In genomic region chrY:13705197-13705596, GRCh38 we compare ENCODE assay signal across 9 cellular contexts. TPM values are rescaled to one million over a fixed set of nuclear protein-coding genes. Genes with fewer than 3 reads are reported as not detected.
A peak's percentile ranks its signal among the peaks of the same experiment; 100 is the strongest.
DNase-seq lines count a peak whose midpoint lies in the region; ATAC-seq, FAIRE-seq and TF ChIP-seq lines count a peak whose summit lies in the region.
"Had no signal": no experiment of that assay in that cellular context is flagged by ENCODE, and none has a peak within 500 bp of the region (broad histone marks: within the 10 kb centered on the region; RNA-seq: fewer than 3 reads in every experiment).

No MANE protein-coding gene starts in this region.

- CTCF ChIA-PET in activated CD4-positive, alpha-beta memory T cell treated with anti-CD3 and anti-CD28 coated beads, Interleukin-2, amount 10 ng/mL, durations not matched to agents 7 days and 5 days (lab: Charles Lee), result interaction anchor here (0.8 kb wide), 1 partner anchor 10 kb away, joined by 3 read pairs; no protein-coding TSS in a partner anchor

- H3K9me3 ChIP-seq in pancreas, result no peaks in the 10 kb centered on the region
- H3K9me3 ChIP-seq: right lobe of liver had no signal

- intact Hi-C loops in natural killer cell (cut with micrococcal nuclease) (no loop called here), pancreas (cut with DNase I) (no loop called here)

- H3K4me3 ChIP-seq in pancreas, result no peak overlapping the region
- H3K4me3 ChIP-seq: right lobe of liver had no signal

- POLR2A ChIA-PET in activated CD4-positive, alpha-beta memory T cell treated with anti-CD3 and anti-CD28 coated beads, Interleukin-2, amount 10 ng/mL, durations not matched to agents 7 days and 5 days (lab: Charles Lee), result interaction anchor here (0.9 to 2.0 kb wide), 4 partner anchors 10 to 226 kb away, joined by 3 to 21 read pairs (median 5); partner anchors contain the start of gene UTY

- no peak for ATAC-seq in natural killer cell treated with Interleukin-12 subunit alpha and Interleukin-12 subunit beta and Interleukin-15 and Interleukin-18, amount 100 ng/mL, for 72 hours
- ATAC-seq in natural killer cell (no peak), pancreas (no peak)
- ATAC-seq: right lobe of liver had no signal

- no peak overlapping the region for H3K27ac ChIP-seq in pancreas
- H3K27ac ChIP-seq: right lobe of liver had no signal

- H3K27ac Mint-ChIP-seq in natural killer cell treated with Interleukin-12 subunit alpha and Interleukin-12 subunit beta and Interleukin-15 and Interleukin-18, amount 100 ng/mL, for 72 hours, result peak overlapping the region in 1 of 2 donors; percentile 93
- peak overlapping the region in 1 of 2 donors; percentile 93 for H3K27ac Mint-ChIP-seq in natural killer cell
- H3K27ac Mint-ChIP-seq in activated CD4-positive, alpha-beta memory T cell treated with anti-CD3 and anti-CD28 coated beads, Interleukin-2, amount 10 ng/mL, durations not matched to agents 7 days and 5 days, result peak overlapping the region; percentile 73

- 6% methylated on average over 8 of the region's 8 CpGs; no CpG with 5 or more reads in 1 of the 2 donors for WGBS in pancreas, 2 donors

- H3K4me3 Mint-ChIP-seq in natural killer cell treated with Interleukin-12 subunit alpha and Interleukin-12 subunit beta and Interleukin-15 and Interleukin-18, amount 100 ng/mL, for 72 hours, result peak overlapping the region; percentile 86
- H3K4me3 Mint-ChIP-seq in natural killer cell, result no peak overlapping the region
- H3K4me3 Mint-ChIP-seq in activated CD4-positive, alpha-beta memory T cell treated with anti-CD3 and anti-CD28 coated beads, Interleukin-2, amount 10 ng/mL, durations not matched to agents 7 days and 5 days, result peak overlapping the region; percentile 85

- no peaks in the 10 kb centered on the region for H3K36me3 Mint-ChIP-seq in natural killer cell treated with Interleukin-12 subunit alpha and Interleukin-12 subunit beta and Interleukin-15 and Interleukin-18, amount 100 ng/mL, for 72 hours
- no peaks in the 10 kb centered on the region for H3K36me3 Mint-ChIP-seq in natural killer cell
- H3K36me3 Mint-ChIP-seq in activated CD4-positive, alpha-beta memory T cell treated with anti-CD3 and anti-CD28 coated beads, Interleukin-2, amount 10 ng/mL, durations not matched to agents 7 days and 5 days (ENCODE audit: low read depth), result peaks cover 3% of the 10 kb centered on the region

- H3K4me1 ChIP-seq in pancreas, result no peaks in the 10 kb centered on the region
- H3K4me1 ChIP-seq: right lobe of liver had no signal

- no peaks in the 10 kb centered on the region for H3K9me3 Mint-ChIP-seq in natural killer cell treated with Interleukin-12 subunit alpha and Interleukin-12 subunit beta and Interleukin-15 and Interleukin-18, amount 100 ng/mL, for 72 hours
- H3K9me3 Mint-ChIP-seq in natural killer cell, result no peaks in the 10 kb centered on the region
- H3K9me3 Mint-ChIP-seq in activated CD4-positive, alpha-beta memory T cell treated with anti-CD3 and anti-CD28 coated beads, Interleukin-2, amount 10 ng/mL, durations not matched to agents 7 days and 5 days, result no peaks in the 10 kb centered on the region

- H3K27me3 Mint-ChIP-seq in natural killer cell treated with Interleukin-12 subunit alpha and Interleukin-12 subunit beta and Interleukin-15 and Interleukin-18, amount 100 ng/mL, for 72 hours, result no peaks in the 10 kb centered on the region
- no peaks in the 10 kb centered on the region for H3K27me3 Mint-ChIP-seq in natural killer cell (ENCODE audit: low read depth in 2 of 2)
- no peaks in the 10 kb centered on the region for H3K27me3 Mint-ChIP-seq in activated CD4-positive, alpha-beta memory T cell treated with anti-CD3 and anti-CD28 coated beads, Interleukin-2, amount 10 ng/mL, durations not matched to agents 7 days and 5 days

- FAIRE-seq in pancreas (lab: Jason Lieb, UNC), result no peak

- DNase-seq in natural killer cell treated with Interleukin-12 subunit alpha and Interleukin-12 subunit beta and Interleukin-15 and Interleukin-18, amount 100 ng/mL, for 72 hours (ENCODE audit: low spot score), result no peak
- no peak for DNase-seq in natural killer cell
- DNase-seq in activated CD4-positive, alpha-beta memory T cell treated with anti-CD3 and anti-CD28 coated beads, Interleukin-2, amount 10 ng/mL, durations not matched to agents 7 days and 5 days, result no peak
- peak; percentile 39 for DNase-seq in inferior parietal cortex (ENCODE audit: extremely low spot score)
- no peak for DNase-seq in DMS53 (lab: John Stamatoyannopoulos, UW)
- DNase-seq in OCI-M1 (lab: John Stamatoyannopoulos, UW), result no peak
- no peak for DNase-seq in NCI-H2227 treated with DMSO at 0.1 percent for 48 hours (lab: John Stamatoyannopoulos, UW)
- DNase-seq in pancreas, result no peak
- DNase-seq: right lobe of liver had no signal

- H3K27me3 ChIP-seq in pancreas, result no peaks in the 10 kb centered on the region
- H3K27me3 ChIP-seq: right lobe of liver had no signal

- peaks cover 0 to 5% of the 10 kb centered on the region in 2 donors for H3K4me1 Mint-ChIP-seq in natural killer cell treated with Interleukin-12 subunit alpha and Interleukin-12 subunit beta and Interleukin-15 and Interleukin-18, amount 100 ng/mL, for 72 hours (ENCODE audit: low read depth in 2 of 2)
- peaks cover 0 to 15% of the 10 kb centered on the region in 2 donors for H3K4me1 Mint-ChIP-seq in natural killer cell
- H3K4me1 Mint-ChIP-seq in activated CD4-positive, alpha-beta memory T cell treated with anti-CD3 and anti-CD28 coated beads, Interleukin-2, amount 10 ng/mL, durations not matched to agents 7 days and 5 days, result peaks cover 14% of the 10 kb centered on the region

- H3K36me3 ChIP-seq in pancreas, result no peaks in the 10 kb centered on the region
- H3K36me3 ChIP-seq: right lobe of liver had no signal

- TF ChIP-seq CTCF in natural killer cell (IDR thresholded peaks at IDR 0.05), result no peak
- no peak for TF ChIP-seq CTCF in pancreas (IDR thresholded peaks at IDR 0.05)

RNA-seq across cellular contexts. Expression of gene TMSB4Y, which starts 1.5 kb away (rescaled TPM):
- total RNA-seq in natural killer cell treated with Interleukin-12 subunit alpha and Interleukin-12 subunit beta and Interleukin-15 and Interleukin-18, amount 100 ng/mL, for 72 hours, result under 1 TPM in 1 of 2 donors, not detected in 1; 0.95 TPM
- total RNA-seq in natural killer cell (1 to 10 TPM in 2 of 3 donors, not detected in 1; 2.0 to 2.3 TPM), pancreas (1 to 10 TPM in 1 of 6 donors, not detected in 5; 1.0 TPM)
- 1 to 10 TPM in 1 of 2 experiments, under 1 TPM in 1; 0.88 to 1.2 TPM for total RNA-seq in activated CD4-positive, alpha-beta memory T cell treated with anti-CD3 and anti-CD28 coated beads, Interleukin-2, amount 10 ng/mL, durations not matched to agents 7 days and 5 days
- polyA plus RNA-seq in pancreas, result 1 to 10 TPM in 1 of 2 donors, not detected in 1; 1.3 TPM
